9 cellular contexts compared by ENCODE assay signal in the genomic region with DNA sequence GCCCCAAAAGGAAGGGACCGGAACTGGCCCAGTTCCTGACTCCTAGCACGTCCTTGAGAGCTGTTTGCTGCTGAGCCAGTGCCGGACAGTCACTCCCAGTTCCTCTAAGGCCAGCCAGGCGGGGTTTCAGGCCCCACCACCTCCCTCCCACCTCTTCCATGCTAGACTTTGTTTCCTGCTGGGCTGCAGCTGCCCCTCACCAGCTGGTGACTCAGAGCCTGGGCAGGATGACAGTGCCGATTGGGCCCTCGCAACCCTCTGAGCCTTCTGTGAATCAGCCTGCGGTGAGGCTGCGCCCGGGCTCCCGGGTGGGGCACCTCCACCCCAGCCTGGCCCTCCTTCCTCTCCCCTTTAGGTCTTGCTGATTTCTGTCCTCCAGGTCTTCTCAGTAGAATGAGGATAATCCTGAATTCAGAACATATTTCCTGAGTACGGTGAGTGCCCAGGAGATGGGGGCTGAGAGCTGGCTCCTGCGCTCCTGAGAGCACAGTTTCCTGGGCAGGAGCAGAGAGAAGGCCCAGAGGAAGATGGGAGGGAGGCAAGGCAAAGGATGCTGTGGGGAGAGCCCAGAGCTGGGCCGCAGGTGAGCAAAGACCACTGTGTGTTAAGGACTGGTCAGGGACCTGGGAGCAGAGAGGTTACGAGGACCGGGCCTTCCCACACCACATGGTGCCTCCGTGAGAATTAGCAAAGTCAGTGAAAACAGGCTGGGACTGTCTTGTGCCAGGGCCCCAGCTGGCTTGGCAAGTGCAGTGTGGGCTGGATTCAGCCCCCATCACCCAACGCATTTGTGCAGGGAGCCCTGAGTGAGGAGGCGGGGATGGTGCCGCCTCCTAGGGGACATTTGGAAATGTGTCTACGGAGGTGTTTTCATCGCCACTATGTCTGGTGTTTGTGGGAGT. TPM values are rescaled to one million over a fixed set of nuclear protein-coding genes. Genes with fewer than 3 reads are reported as not detected.
DNase-seq lines count a peak whose midpoint lies in the region; ATAC-seq lines count a peak whose summit lies in the region.
"Had no signal": no experiment of that assay in that cellular context is flagged by ENCODE, and none has a peak within 500 bp of the region (broad histone marks: within the 10 kb centered on the region; RNA-seq: fewer than 3 reads in every experiment).

No MANE protein-coding gene starts in this region.

- H3K27me3 Mint-ChIP-seq in activated CD4-positive, alpha-beta T cell treated with anti-CD3 and anti-CD28 coated beads for 36 hours: peaks cover 7% of the 10 kb centered on the region
- H3K27me3 Mint-ChIP-seq in central memory CD8-positive, alpha-beta T cell: no peaks in the 10 kb centered on the region

- peak overlapping the region; percentile 66 for H3K4me3 Mint-ChIP-seq in activated CD4-positive, alpha-beta T cell treated with anti-CD3 and anti-CD28 coated beads for 36 hours
- H3K4me3 Mint-ChIP-seq in central memory CD8-positive, alpha-beta T cell: peak overlapping the region; percentile 32

- H3K4me1 Mint-ChIP-seq in activated CD4-positive, alpha-beta T cell treated with anti-CD3 and anti-CD28 coated beads for 36 hours: peaks cover 30% of the 10 kb centered on the region
- H3K4me1 Mint-ChIP-seq in central memory CD8-positive, alpha-beta T cell: peaks cover 11% of the 10 kb centered on the region

- peak; percentile 61 for ATAC-seq in GM21390 (IDR thresholded peaks at IDR 0.05; ENCODE audit: unreplicated experiment)
- ATAC-seq in activated CD4-positive, alpha-beta T cell treated with anti-CD3 and anti-CD28 coated beads for 36 hours: peak; percentile 99
- peak; percentile 93 for ATAC-seq in central memory CD8-positive, alpha-beta T cell (replicated peaks; ENCODE audit: extremely low read depth, poor library complexity, severe bottlenecking)
- ATAC-seq in GM21528 (IDR thresholded peaks at IDR 0.05; ENCODE audit: low FRiP score, unreplicated experiment): no peak

- intact Hi-C loops in activated CD4-positive, alpha-beta T cell treated with anti-CD3 and anti-CD28 coated beads for 36 hours (cut with DNase I, micrococcal nuclease): no loop called here

- H3K36me3 ChIP-seq in HAP-1 (replicated peaks): no peaks in the 10 kb centered on the region
- H3K36me3 ChIP-seq: neutrophil had no signal

- in situ Hi-C loops in HAP-1 (cut with MboI; ENCODE audit: low sequenced_read_pairs): no loop called here

- POLR2A ChIA-PET in activated CD4-positive, alpha-beta T cell treated with anti-CD3 and anti-CD28 coated beads for 36 hours (lab: Charles Lee): interaction anchor here (1.0 kb wide), 1 partner anchor 11 kb away, joined by 3 read pairs; a partner anchor contains a TSS

- peaks cover 2% of the 10 kb centered on the region for H3K36me3 Mint-ChIP-seq in activated CD4-positive, alpha-beta T cell treated with anti-CD3 and anti-CD28 coated beads for 36 hours (ENCODE audit: low read depth)
- no peaks in the 10 kb centered on the region for H3K36me3 Mint-ChIP-seq in central memory CD8-positive, alpha-beta T cell (ENCODE audit: insufficient read depth)

- H3K9me3 ChIP-seq in HAP-1: no peaks in the 10 kb centered on the region; the same call in 1 of the 2 replicates
- H3K9me3 ChIP-seq: neutrophil had no signal

- no peak overlapping the region for H3K4me3 ChIP-seq in HAP-1

- H3K9me3 Mint-ChIP-seq in activated CD4-positive, alpha-beta T cell treated with anti-CD3 and anti-CD28 coated beads for 36 hours (ENCODE audit: low read depth): no peaks in the 10 kb centered on the region
- no peaks in the 10 kb centered on the region for H3K9me3 Mint-ChIP-seq in central memory CD8-positive, alpha-beta T cell

- no peaks in the 10 kb centered on the region for H3K27me3 ChIP-seq in HAP-1 (ENCODE audit: low read depth)

- DNase-seq in NCI-H2196 (lab: John Stamatoyannopoulos, UW; ENCODE audit: unreplicated experiment) (peak; percentile 87), kidney tubule cell (ENCODE audit: low spot score) (peak; percentile 99), HAP-1 (ENCODE audit: low spot score in 2 of 2) (no peak)
- DNase-seq in activated CD4-positive, alpha-beta T cell treated with anti-CD3 and anti-CD28 coated beads for 36 hours: peak; percentile 90
- DNase-seq in central memory CD8-positive, alpha-beta T cell (ENCODE audit: low spot score in 2 of 2): peak in 1 of 2 donors; percentile 35
- DNase-seq in stimulated activated CD4-positive, alpha-beta T cell treated with anti-CD3 and anti-CD28 coated beads, Interleukin-12 subunit alpha, Interleukin-12 subunit beta, amount 100 ng/mL, for 48 hours (ENCODE audit: low read depth in 2 of 3, low spot score in 1 of 3): peak; percentile 58 to 66 (median 60)

- CTCF ChIA-PET in activated CD4-positive, alpha-beta T cell treated with anti-CD3 and anti-CD28 coated beads for 36 hours (lab: Charles Lee): interaction anchor here (0.5 to 1.6 kb wide), 6 partner anchors 11 to 364 kb away, joined by 3 to 6 read pairs (median 3); a partner anchor contains a TSS

- peak overlapping the region; percentile 78 for H3K27ac Mint-ChIP-seq in activated CD4-positive, alpha-beta T cell treated with anti-CD3 and anti-CD28 coated beads for 36 hours
- peak overlapping the region; percentile 79 for H3K27ac Mint-ChIP-seq in central memory CD8-positive, alpha-beta T cell (ENCODE audit: low read depth)

- H3K4me1 ChIP-seq in HAP-1: no peaks in the 10 kb centered on the region

RNA-seq across cellular contexts. Expression of a gene that starts 32.9 kb away (rescaled TPM):
- total RNA-seq in activated CD4-positive, alpha-beta T cell treated with anti-CD3 and anti-CD28 coated beads for 36 hours: 10 to 100 TPM; 15.9 to 18.1 TPM

Comparison
In these comparisons a context has a peak if more than half of its experiments do, and no peak if none do; other contexts are left out.
1. DNase-seq: peak in NCI-H2196 (single experiment), activated CD4-positive, alpha-beta T cell treated with anti-CD3 and anti-CD28 coated beads for 36 hours (single experiment), kidney tubule cell (single experiment) and stimulated activated CD4-positive, alpha-beta T cell treated with anti-CD3 and anti-CD28 coated beads, Interleukin-12 subunit alpha, Interleukin-12 subunit beta, amount 100 ng/mL, for 48 hours (3 of 3); none in HAP-1 (0 of 2).